In the genomic region with DNA sequence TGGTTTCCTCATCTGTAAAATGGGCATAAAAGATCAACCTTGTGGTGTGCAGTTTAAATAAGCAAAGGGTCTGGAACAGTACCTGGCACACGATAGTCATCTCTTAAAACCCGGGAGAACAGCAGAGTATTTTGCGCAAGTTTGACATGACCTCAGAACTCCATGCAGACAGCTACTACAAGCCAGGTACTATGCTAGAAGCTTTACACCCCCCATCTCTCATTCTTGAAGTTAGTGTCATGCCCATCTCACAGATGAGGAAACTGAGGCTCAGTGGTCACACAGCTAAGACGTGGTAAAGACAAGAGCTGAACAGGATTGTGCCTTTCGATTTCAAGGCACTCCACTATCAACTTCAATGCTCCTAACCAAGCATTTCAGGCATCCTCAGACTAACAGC, we compare ENCODE assay signal across 1 cellular context.
TF ChIP-seq lines count a peak whose summit lies in the region.

No MANE protein-coding gene starts in this region.

TF ChIP-seq in GM23338, 12 proteins besides CTCF, POLR2A, EP300 and RAD21 (continued from another document):
- TF ChIP-seq, protein P1, sequence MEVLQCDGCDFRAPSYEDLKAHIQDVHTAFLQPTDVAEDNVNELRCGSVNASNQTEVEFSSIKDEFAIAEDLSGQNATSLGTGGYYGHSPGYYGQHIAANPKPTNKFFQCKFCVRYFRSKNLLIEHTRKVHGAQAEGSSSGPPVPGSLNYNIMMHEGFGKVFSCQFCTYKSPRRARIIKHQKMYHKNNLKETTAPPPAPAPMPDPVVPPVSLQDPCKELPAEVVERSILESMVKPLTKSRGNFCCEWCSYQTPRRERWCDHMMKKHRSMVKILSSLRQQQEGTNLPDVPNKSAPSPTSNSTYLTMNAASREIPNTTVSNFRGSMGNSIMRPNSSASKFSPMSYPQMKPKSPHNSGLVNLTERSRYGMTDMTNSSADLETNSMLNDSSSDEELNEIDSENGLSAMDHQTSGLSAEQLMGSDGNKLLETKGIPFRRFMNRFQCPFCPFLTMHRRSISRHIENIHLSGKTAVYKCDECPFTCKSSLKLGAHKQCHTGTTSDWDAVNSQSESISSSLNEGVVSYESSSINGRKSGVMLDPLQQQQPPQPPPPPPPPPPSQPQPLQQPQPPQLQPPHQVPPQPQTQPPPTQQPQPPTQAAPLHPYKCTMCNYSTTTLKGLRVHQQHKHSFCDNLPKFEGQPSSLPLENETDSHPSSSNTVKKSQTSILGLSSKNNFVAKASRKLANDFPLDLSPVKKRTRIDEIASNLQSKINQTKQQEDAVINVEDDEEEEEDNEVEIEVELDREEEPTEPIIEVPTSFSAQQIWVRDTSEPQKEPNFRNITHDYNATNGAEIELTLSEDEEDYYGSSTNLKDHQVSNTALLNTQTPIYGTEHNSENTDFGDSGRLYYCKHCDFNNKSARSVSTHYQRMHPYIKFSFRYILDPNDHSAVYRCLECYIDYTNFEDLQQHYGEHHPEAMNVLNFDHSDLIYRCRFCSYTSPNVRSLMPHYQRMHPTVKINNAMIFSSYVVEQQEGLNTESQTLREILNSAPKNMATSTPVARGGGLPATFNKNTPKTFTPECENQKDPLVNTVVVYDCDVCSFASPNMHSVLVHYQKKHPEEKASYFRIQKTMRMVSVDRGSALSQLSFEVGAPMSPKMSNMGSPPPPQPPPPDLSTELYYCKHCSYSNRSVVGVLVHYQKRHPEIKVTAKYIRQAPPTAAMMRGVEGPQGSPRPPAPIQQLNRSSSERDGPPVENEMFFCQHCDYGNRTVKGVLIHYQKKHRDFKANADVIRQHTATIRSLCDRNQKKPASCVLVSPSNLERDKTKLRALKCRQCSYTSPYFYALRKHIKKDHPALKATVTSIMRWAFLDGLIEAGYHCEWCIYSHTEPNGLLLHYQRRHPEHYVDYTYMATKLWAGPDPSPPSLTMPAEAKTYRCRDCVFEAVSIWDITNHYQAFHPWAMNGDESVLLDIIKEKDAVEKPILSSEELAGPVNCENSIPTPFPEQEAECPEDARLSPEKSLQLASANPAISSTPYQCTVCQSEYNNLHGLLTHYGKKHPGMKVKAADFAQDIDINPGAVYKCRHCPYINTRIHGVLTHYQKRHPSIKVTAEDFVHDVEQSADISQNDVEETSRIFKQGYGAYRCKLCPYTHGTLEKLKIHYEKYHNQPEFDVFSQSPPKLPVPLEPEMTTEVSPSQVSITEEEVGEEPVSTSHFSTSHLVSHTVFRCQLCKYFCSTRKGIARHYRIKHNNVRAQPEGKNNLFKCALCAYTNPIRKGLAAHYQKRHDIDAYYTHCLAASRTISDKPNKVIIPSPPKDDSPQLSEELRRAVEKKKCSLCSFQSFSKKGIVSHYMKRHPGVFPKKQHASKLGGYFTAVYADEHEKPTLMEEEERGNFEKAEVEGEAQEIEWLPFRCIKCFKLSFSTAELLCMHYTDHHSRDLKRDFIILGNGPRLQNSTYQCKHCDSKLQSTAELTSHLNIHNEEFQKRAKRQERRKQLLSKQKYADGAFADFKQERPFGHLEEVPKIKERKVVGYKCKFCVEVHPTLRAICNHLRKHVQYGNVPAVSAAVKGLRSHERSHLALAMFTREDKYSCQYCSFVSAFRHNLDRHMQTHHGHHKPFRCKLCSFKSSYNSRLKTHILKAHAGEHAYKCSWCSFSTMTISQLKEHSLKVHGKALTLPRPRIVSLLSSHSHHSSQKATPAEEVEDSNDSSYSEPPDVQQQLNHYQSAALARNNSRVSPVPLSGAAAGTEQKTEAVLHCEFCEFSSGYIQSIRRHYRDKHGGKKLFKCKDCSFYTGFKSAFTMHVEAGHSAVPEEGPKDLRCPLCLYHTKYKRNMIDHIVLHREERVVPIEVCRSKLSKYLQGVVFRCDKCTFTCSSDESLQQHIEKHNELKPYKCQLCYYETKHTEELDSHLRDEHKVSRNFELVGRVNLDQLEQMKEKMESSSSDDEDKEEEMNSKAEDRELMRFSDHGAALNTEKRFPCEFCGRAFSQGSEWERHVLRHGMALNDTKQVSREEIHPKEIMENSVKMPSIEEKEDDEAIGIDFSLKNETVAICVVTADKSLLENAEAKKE (CRISPR knock-in tag; IDR thresholded peaks at IDR 0.05) = no peak
- no peak for TF ChIP-seq ZNF331 (CRISPR knock-in tag; IDR thresholded peaks at IDR 0.05; ENCODE audit: low read depth)
- TF ChIP-seq EZH2phosphoT487 (IDR thresholded peaks at IDR 0.05; ENCODE audit: unreplicated experiment) = no peak
- TF ChIP-seq, protein P2, sequence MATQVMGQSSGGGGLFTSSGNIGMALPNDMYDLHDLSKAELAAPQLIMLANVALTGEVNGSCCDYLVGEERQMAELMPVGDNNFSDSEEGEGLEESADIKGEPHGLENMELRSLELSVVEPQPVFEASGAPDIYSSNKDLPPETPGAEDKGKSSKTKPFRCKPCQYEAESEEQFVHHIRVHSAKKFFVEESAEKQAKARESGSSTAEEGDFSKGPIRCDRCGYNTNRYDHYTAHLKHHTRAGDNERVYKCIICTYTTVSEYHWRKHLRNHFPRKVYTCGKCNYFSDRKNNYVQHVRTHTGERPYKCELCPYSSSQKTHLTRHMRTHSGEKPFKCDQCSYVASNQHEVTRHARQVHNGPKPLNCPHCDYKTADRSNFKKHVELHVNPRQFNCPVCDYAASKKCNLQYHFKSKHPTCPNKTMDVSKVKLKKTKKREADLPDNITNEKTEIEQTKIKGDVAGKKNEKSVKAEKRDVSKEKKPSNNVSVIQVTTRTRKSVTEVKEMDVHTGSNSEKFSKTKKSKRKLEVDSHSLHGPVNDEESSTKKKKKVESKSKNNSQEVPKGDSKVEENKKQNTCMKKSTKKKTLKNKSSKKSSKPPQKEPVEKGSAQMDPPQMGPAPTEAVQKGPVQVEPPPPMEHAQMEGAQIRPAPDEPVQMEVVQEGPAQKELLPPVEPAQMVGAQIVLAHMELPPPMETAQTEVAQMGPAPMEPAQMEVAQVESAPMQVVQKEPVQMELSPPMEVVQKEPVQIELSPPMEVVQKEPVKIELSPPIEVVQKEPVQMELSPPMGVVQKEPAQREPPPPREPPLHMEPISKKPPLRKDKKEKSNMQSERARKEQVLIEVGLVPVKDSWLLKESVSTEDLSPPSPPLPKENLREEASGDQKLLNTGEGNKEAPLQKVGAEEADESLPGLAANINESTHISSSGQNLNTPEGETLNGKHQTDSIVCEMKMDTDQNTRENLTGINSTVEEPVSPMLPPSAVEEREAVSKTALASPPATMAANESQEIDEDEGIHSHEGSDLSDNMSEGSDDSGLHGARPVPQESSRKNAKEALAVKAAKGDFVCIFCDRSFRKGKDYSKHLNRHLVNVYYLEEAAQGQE (IDR thresholded peaks at IDR 0.05; ENCODE audit: unreplicated experiment) = no peak
- no peak for TF ChIP-seq STAT1 (IDR thresholded peaks at IDR 0.05; ENCODE audit: unreplicated experiment)
- TF ChIP-seq, protein P3, sequence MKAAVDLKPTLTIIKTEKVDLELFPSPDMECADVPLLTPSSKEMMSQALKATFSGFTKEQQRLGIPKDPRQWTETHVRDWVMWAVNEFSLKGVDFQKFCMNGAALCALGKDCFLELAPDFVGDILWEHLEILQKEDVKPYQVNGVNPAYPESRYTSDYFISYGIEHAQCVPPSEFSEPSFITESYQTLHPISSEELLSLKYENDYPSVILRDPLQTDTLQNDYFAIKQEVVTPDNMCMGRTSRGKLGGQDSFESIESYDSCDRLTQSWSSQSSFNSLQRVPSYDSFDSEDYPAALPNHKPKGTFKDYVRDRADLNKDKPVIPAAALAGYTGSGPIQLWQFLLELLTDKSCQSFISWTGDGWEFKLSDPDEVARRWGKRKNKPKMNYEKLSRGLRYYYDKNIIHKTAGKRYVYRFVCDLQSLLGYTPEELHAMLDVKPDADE (IDR thresholded peaks at IDR 0.05) = no peak
- no peak for TF ChIP-seq CREB1 (CRISPR knock-in tag; IDR thresholded peaks at IDR 0.05; ENCODE audit: low read depth)
- TF ChIP-seq JUNB (IDR thresholded peaks at IDR 0.05; ENCODE audit: unreplicated experiment) = no peak
TF ChIP-seq in GM23338: peak in this region for 0.
